In the genomic region with DNA sequence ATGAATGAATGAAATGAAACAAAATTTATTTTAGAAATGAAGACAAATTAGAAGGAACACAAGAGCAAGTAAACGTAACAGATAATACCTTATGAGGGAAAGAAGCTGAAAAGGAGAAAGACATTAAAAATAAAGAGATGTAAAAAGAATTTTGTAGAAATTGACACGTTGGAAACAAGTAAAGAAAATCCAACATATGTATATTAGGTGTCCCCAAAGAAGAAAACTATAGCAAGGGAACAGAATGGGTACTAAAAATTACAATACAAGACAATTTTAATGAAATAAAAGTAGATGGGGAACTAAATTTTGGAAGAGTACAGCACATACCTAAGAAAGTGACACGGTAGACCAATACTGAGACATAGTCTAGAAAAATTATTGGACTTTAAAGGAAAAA, we compare ENCODE assay signal across 28 cellular contexts.
"Had no signal": no experiment of that assay in that cellular context is flagged by ENCODE, and none has a peak within 500 bp of the region (broad histone marks: within the 10 kb centered on the region; RNA-seq: fewer than 3 reads in every experiment).

No MANE protein-coding gene starts in this region.

- H3K4me1 ChIP-seq: colonic mucosa, esophagus squamous epithelium, lower lobe of right lung had no signal

- H3K9me3 Mint-ChIP-seq: immature natural killer cell had no signal

- DNase-seq: colonic mucosa; dermis blood vessel endothelial cell; dorsolateral prefrontal cortex; effector CD4-positive, alpha-beta T cell; effector memory CD4-positive, alpha-beta T cell; erythroblast; esophagus squamous epithelium; foreskin fibroblast; foreskin melanocyte; gastrocnemius medialis; heart left ventricle; hypothalamus; immature natural killer cell; islet precursor cell; kidney; kidney glomerular epithelial cell; left colon; left ventricle myocardium inferior; lower lobe of right lung; mesenchymal stem cell; mucosa of descending colon; naive B cell; naive thymus-derived CD8-positive, alpha-beta T cell had no signal

- H3K4me3 Mint-ChIP-seq: immature natural killer cell; mesothelial cell of epicardium; naive thymus-derived CD8-positive, alpha-beta T cell had no signal

- H3K27ac Mint-ChIP-seq: immature natural killer cell, mesothelial cell of epicardium had no signal

- H3K27ac ChIP-seq: colonic mucosa, dorsolateral prefrontal cortex, epithelial cell of prostate, esophagus squamous epithelium, gastrocnemius medialis, heart left ventricle, hepatocyte, left ventricle myocardium inferior, lower lobe of right lung had no signal

- H3K4me3 ChIP-seq: colonic mucosa, dorsolateral prefrontal cortex, esophagus squamous epithelium, gastrocnemius medialis, heart left ventricle, hepatocyte, left ventricle myocardium inferior, lower lobe of right lung, mucosa of descending colon had no signal

- H3K27me3 Mint-ChIP-seq: naive B cell; naive thymus-derived CD8-positive, alpha-beta T cell had no signal

- ATAC-seq: esophagus mucosa; gastrocnemius medialis; heart left ventricle; left colon; left lobe of liver; lower lobe of right lung; mucosa of descending colon; naive thymus-derived CD8-positive, alpha-beta T cell had no signal

- H3K9me3 ChIP-seq: colonic mucosa, esophagus squamous epithelium, gastrocnemius medialis, lower lobe of right lung, mucosa of descending colon had no signal

- H3K36me3 ChIP-seq: colonic mucosa, gastrocnemius medialis, heart left ventricle, left ventricle myocardium inferior, lower lobe of right lung had no signal
